Comparison of ENCODE assay signal across 9 cellular contexts in genomic region chr2:97740590-97741182, GRCh38. TPM values are rescaled to one million over a fixed set of nuclear protein-coding genes. Genes with fewer than 3 reads are reported as not detected.
DNase-seq lines count a peak whose midpoint lies in the region; ATAC-seq, FAIRE-seq and TF ChIP-seq lines count a peak whose summit lies in the region.
"Had no signal": no experiment of that assay in that cellular context is flagged by ENCODE, and none has a peak within 500 bp of the region (broad histone marks: within the 10 kb centered on the region; RNA-seq: fewer than 3 reads in every experiment).

No MANE protein-coding gene starts in this region.

- H3K4me3 Mint-ChIP-seq in astrocyte (ENCODE audit: unreplicated experiment) = no peak overlapping the region
- peak overlapping the region in 1 of 2 donors; percentile 4 for H3K4me3 Mint-ChIP-seq in stimulated activated naive B cell treated with anti-CD40 and anti-IgM and Interleukin-4, amounts not matched to agents 10 μg/mL and 1 μg/mL and 100 μg/mL, for 72 hours

- H4K20me1 ChIP-seq in Karpas-422 (ENCODE audit: insufficient read depth, low read depth, low read length) (no peaks in the 10 kb centered on the region), astrocyte (ENCODE audit: insufficient read depth, low read length) (no peaks in the 10 kb centered on the region)

- H3K27me3 Mint-ChIP-seq in astrocyte (ENCODE audit: low read depth, unreplicated experiment) = peaks cover 20% of the 10 kb centered on the region
- no peaks in the 10 kb centered on the region for H3K27me3 Mint-ChIP-seq in stimulated activated naive B cell treated with anti-CD40 and anti-IgM and Interleukin-4, amounts not matched to agents 10 μg/mL and 1 μg/mL and 100 μg/mL, for 72 hours

- peak; percentile 79 for TF ChIP-seq CTCF in GM06990 (IDR thresholded peaks at IDR 0.05; ENCODE audit: insufficient read depth, low read length, poor library complexity, severe bottlenecking)
- TF ChIP-seq CTCF in Panc1 (IDR thresholded peaks at IDR 0.05) = peak; percentile 94
- peak; percentile 51 for TF ChIP-seq CTCF in astrocyte (IDR thresholded peaks at IDR 0.05; ENCODE audit: insufficient read depth, low read depth, low read length)

- BruUV-seq in Panc1 (replicated peaks; lab: Mats Ljungman, UMichigan) = no TSS peak

- H3K4me2 ChIP-seq in Karpas-422 (ENCODE audit: low read depth, low read length, poor library complexity, severe bottlenecking) (no peak overlapping the region), astrocyte (ENCODE audit: low read length) (no peak overlapping the region)

- POLR2A ChIA-PET in Panc1 (lab: Charles Lee) = interaction anchor here (0.6 kb wide), 1 partner anchor 473 kb away, joined by 3 read pairs; no protein-coding TSS in a partner anchor

- H2AFZ ChIP-seq in Karpas-422 (ENCODE audit: low read length) = no peak overlapping the region
- no peak overlapping the region for H2AFZ ChIP-seq in astrocyte (ENCODE audit: low read depth, low read length)

- H3K27ac Mint-ChIP-seq in astrocyte (ENCODE audit: unreplicated experiment) = peak overlapping the region; percentile 69
- no peak overlapping the region for H3K27ac Mint-ChIP-seq in stimulated activated naive B cell treated with anti-CD40 and anti-IgM and Interleukin-4, amounts not matched to agents 10 μg/mL and 1 μg/mL and 100 μg/mL, for 72 hours

- FAIRE-seq in astrocyte (lab: Jason Lieb, UNC) = no peak

- H3K4me1 Mint-ChIP-seq in astrocyte (ENCODE audit: low read depth, unreplicated experiment) = peaks cover 10% of the 10 kb centered on the region
- peaks cover 14 to 17% of the 10 kb centered on the region in 2 donors for H3K4me1 Mint-ChIP-seq in stimulated activated naive B cell treated with anti-CD40 and anti-IgM and Interleukin-4, amounts not matched to agents 10 μg/mL and 1 μg/mL and 100 μg/mL, for 72 hours

- H3K9me3 Mint-ChIP-seq in astrocyte (ENCODE audit: unreplicated experiment) = peaks cover 3% of the 10 kb centered on the region
- H3K9me3 Mint-ChIP-seq in stimulated activated naive B cell treated with anti-CD40 and anti-IgM and Interleukin-4, amounts not matched to agents 10 μg/mL and 1 μg/mL and 100 μg/mL, for 72 hours = no peaks in the 10 kb centered on the region

- H3K9me2 ChIP-seq in Karpas-422 (replicated peaks; ENCODE audit: insufficient read depth, low read length) = no peaks in the 10 kb centered on the region

- in situ Hi-C loops in Panc1 (cut with HindIII; ENCODE audit: low pct_unique_long_range_greater_than_20kb, low sequenced_read_pairs) = no loop called here

- H3K9ac ChIP-seq in Karpas-422 (ENCODE audit: low read length) (no peak overlapping the region), astrocyte (ENCODE audit: low read length) (no peak overlapping the region)

- no peaks in the 10 kb centered on the region for H3K27me3 ChIP-seq in GM06990 (replicated peaks; ENCODE audit: control insufficient read depth, insufficient read depth, low read length)
- H3K27me3 ChIP-seq in Karpas-422 (ENCODE audit: low read length) = no peaks in the 10 kb centered on the region
- H3K27me3 ChIP-seq in Panc1 (ENCODE audit: control insufficient read depth, insufficient read depth, low read length) = no peaks in the 10 kb centered on the region
- H3K27me3 ChIP-seq in astrocyte (ENCODE audit: insufficient read depth, low read length) = no peaks in the 10 kb centered on the region

- intact Hi-C loops in Panc1 (cut with micrococcal nuclease; ENCODE audit: unreplicated experiment) = no loop called here

- H3K9me3 ChIP-seq in Karpas-422 (ENCODE audit: low read length) = no peaks in the 10 kb centered on the region
- no peaks in the 10 kb centered on the region for H3K9me3 ChIP-seq in Panc1 (ENCODE audit: control insufficient read depth, insufficient read depth, low read depth, low read length)
- no peaks in the 10 kb centered on the region for H3K9me3 ChIP-seq in astrocyte (ENCODE audit: insufficient read depth, low read depth, low read length)

- no peak overlapping the region for H3K4me3 ChIP-seq in GM06990 (replicated peaks; ENCODE audit: low read depth, low read length)
- H3K4me3 ChIP-seq in Karpas-422 (ENCODE audit: low read length) = no peak overlapping the region
- no peak overlapping the region for H3K4me3 ChIP-seq in Panc1 (ENCODE audit: low read depth in 2 of 2, low read length in 2 of 2)
- H3K4me3 ChIP-seq in astrocyte (ENCODE audit: insufficient read depth, low read depth, low read length) = no peak overlapping the region

- peaks cover 5% of the 10 kb centered on the region for H3K4me1 ChIP-seq in Karpas-422 (ENCODE audit: low read length)
- H3K4me1 ChIP-seq in Panc1 (ENCODE audit: control insufficient read depth, insufficient read depth, low read length) = no peaks in the 10 kb centered on the region
- H3K4me1 ChIP-seq in astrocyte (ENCODE audit: insufficient read depth, low read length) = peaks cover 6% of the 10 kb centered on the region

- ATAC-seq in Panc1 (peak; percentile 81), GM21737 (IDR thresholded peaks at IDR 0.05; ENCODE audit: unreplicated experiment) (no peak)
- peak; percentile 65 to 71 for ATAC-seq in stimulated activated naive B cell treated with anti-CD40 and anti-IgM and Interleukin-4, amounts not matched to agents 10 μg/mL and 1 μg/mL and 100 μg/mL, for 72 hours (replicated peaks)

- DNase-seq in GM06990 (ENCODE audit: extremely low read depth, insufficient read length) (peak; percentile 37), Karpas-422 (peak; percentile 81), Panc1 (ENCODE audit: low read depth, low spot score) (peak; percentile 42), astrocyte (ENCODE audit: low read depth) (no peak), iPS-NIHi11 (ENCODE audit: low spot score) (peak; percentile 92)
- DNase-seq in stimulated activated naive B cell treated with anti-CD40 and anti-IgM and Interleukin-4, amounts not matched to agents 10 μg/mL and 1 μg/mL and 100 μg/mL, for 72 hours = peak; percentile 21
- DNase-seq in activated CD4-positive, CD25-positive, alpha-beta regulatory T cell treated with anti-CD3 and anti-CD28 coated beads, Interleukin-2, amount 50 U/mL, for 72 hours = no peak

- H3K27ac ChIP-seq in Karpas-422 (ENCODE audit: low read length) = no peak overlapping the region
- H3K27ac ChIP-seq in Panc1 (ENCODE audit: low read length) = no peak overlapping the region
- no peak overlapping the region for H3K27ac ChIP-seq in astrocyte (ENCODE audit: low read depth, low read length)

- CTCF ChIA-PET in Panc1 (lab: Charles Lee) = interaction anchor here (0.6 to 1.2 kb wide), 2 partner anchors 17 to 644 kb away, joined by 3 to 9 read pairs; no protein-coding TSS in a partner anchor

- H3K36me3 ChIP-seq in GM06990 (ENCODE audit: control insufficient read depth, insufficient read depth, low read length) (no peaks in the 10 kb centered on the region), Karpas-422 (ENCODE audit: insufficient read depth, low read length) (no peaks in the 10 kb centered on the region), Panc1 (ENCODE audit: control insufficient read depth, insufficient read depth, low read length) (no peaks in the 10 kb centered on the region), astrocyte (ENCODE audit: insufficient read depth, low read length) (no peaks in the 10 kb centered on the region)

- peaks cover 5% of the 10 kb centered on the region for H3K36me3 Mint-ChIP-seq in astrocyte (ENCODE audit: low read depth, unreplicated experiment)
- peaks cover 16 to 25% of the 10 kb centered on the region in 2 donors for H3K36me3 Mint-ChIP-seq in stimulated activated naive B cell treated with anti-CD40 and anti-IgM and Interleukin-4, amounts not matched to agents 10 μg/mL and 1 μg/mL and 100 μg/mL, for 72 hours

- H3K79me2 ChIP-seq in Karpas-422 (ENCODE audit: low read length) (no peaks in the 10 kb centered on the region), astrocyte (ENCODE audit: insufficient read depth, low read length) (no peaks in the 10 kb centered on the region)

RNA-seq across cellular contexts. Expression of gene ZAP70, which starts 27.3 kb away (rescaled TPM):
- total RNA-seq in Karpas-422 (2014; rRNA removed; shearing (Covaris generic); ENCODE audit: low replicate concordance) = not detected in 2 replicates
- 0.54 TPM for total RNA-seq in Panc1 (2021; ENCODE audit: unreplicated experiment)
- polyA plus RNA-seq in Panc1 (2012; ENCODE audit: insufficient read length) = 0.33 TPM
- 0.14 and 0.73 TPM in 2 replicates for total RNA-seq in astrocyte
- total RNA-seq: pulmonary artery endothelial cell had no signal

Comparison
In these comparisons a context has a peak if more than half of its experiments do, and no peak if none do; other contexts are left out.
1. DNase-seq: peak in GM06990 (single experiment), Karpas-422 (single experiment), Panc1 (single experiment), iPS-NIHi11 (single experiment) and stimulated activated naive B cell treated with anti-CD40 and anti-IgM and Interleukin-4, amounts not matched to agents 10 μg/mL and 1 μg/mL and 100 μg/mL, for 72 hours (single experiment); none in astrocyte (single experiment) and activated CD4-positive, CD25-positive, alpha-beta regulatory T cell treated with anti-CD3 and anti-CD28 coated beads, Interleukin-2, amount 50 U/mL, for 72 hours (single experiment).
2. Peak in every context shown above with its lines, with median percentiles within 50 percentile points of each other: CTCF ChIP-seq.